Comparison of ENCODE assay signal across 23 cellular contexts in genomic region chr19:4692275-4693077, GRCh38. TPM values are rescaled to one million over a fixed set of nuclear protein-coding genes. Genes with fewer than 3 reads are reported as not detected.
DNase-seq lines count a peak whose midpoint lies in the region; TF ChIP-seq lines count a peak whose summit lies in the region.
"Had no signal": no experiment of that assay in that cellular context is flagged by ENCODE, and none has a peak within 500 bp of the region (broad histone marks: within the 10 kb centered on the region; RNA-seq: fewer than 3 reads in every experiment).

No MANE protein-coding gene starts in this region.

- in situ Hi-C loops in G401 (cut with HindIII; ENCODE audit: low sequenced_read_pairs), result no loop called here

- H3K4me1 ChIP-seq in skeletal muscle tissue (ENCODE audit: control insufficient read depth in 3 of 3, insufficient read depth in 3 of 3, low read length in 3 of 3) (peaks cover 42 to 57% (median 45%) of the 10 kb centered on the region in 3 donors), MM.1S (ENCODE audit: low read length) (no peaks in the 10 kb centered on the region)
- H3K4me1 ChIP-seq: transverse colon had no signal

- H3K27ac Mint-ChIP-seq in CD14-positive monocyte, result peak overlapping the region in 3 of 7 donors; percentile 21 to 51 (median 47)
- H3K27ac Mint-ChIP-seq: activated naive CD8-positive, alpha-beta T cell treated with anti-CD3 and anti-CD28 coated beads, Interleukin-2, amount 10 ng/mL, durations not matched to agents 7 days and 5 days had no signal

- no peaks in the 10 kb centered on the region for H3K9me3 Mint-ChIP-seq in CD14-positive monocyte
- H3K9me3 Mint-ChIP-seq: activated naive CD8-positive, alpha-beta T cell treated with anti-CD3 and anti-CD28 coated beads, Interleukin-2, amount 10 ng/mL, durations not matched to agents 7 days and 5 days; effector memory CD8-positive, alpha-beta T cell had no signal

- H2AFZ ChIP-seq in MM.1S (ENCODE audit: low read length), result no peak overlapping the region

- H3K36me3 Mint-ChIP-seq in CD14-positive monocyte, result peaks cover 75 to 96% of the 10 kb centered on the region in 2 donors

- H3K27me3 Mint-ChIP-seq in CD14-positive monocyte (ENCODE audit: low read depth in 3 of 3), result peaks cover 0 to 3% (median 0%) of the 10 kb centered on the region in 3 donors
- H3K27me3 Mint-ChIP-seq: activated naive CD8-positive, alpha-beta T cell treated with anti-CD3 and anti-CD28 coated beads, Interleukin-2, amount 10 ng/mL, durations not matched to agents 7 days and 5 days; effector memory CD8-positive, alpha-beta T cell had no signal

- H3K9me3 ChIP-seq in skeletal muscle tissue (ENCODE audit: control insufficient read depth in 3 of 3, low read length in 3 of 3), result no peaks in the 10 kb centered on the region
- no peaks in the 10 kb centered on the region for H3K9me3 ChIP-seq in MM.1S (replicated peaks; ENCODE audit: insufficient read depth, low read length)
- H3K9me3 ChIP-seq: transverse colon had no signal

- H3K27ac ChIP-seq in epithelial cell of prostate (peak overlapping the region; percentile 95), skeletal muscle tissue (ENCODE audit: low read depth, low read length) (peak overlapping the region; percentile 98), MM.1S (ENCODE audit: low read length) (no peak overlapping the region)
- H3K27ac ChIP-seq: HL-60 had no signal

- H3K4me2 ChIP-seq in MM.1S (ENCODE audit: low read depth, low read length), result no peak overlapping the region

- intact Hi-C loops in CD14-positive monocyte (cut with micrococcal nuclease), result no loop called here

- DNase-seq in G401 (ENCODE audit: low spot score), result peak; percentile 44
- DNase-seq in NCI-H1694 treated with DMSO at 0.1 percent for 48 hours (lab: John Stamatoyannopoulos, UW), result peak; percentile 68
- no peak for DNase-seq in epithelial cell of prostate (ENCODE audit: low read depth, low spot score)
- no peak for DNase-seq in MM.1S
- no peak for DNase-seq in CD14-positive monocyte (ENCODE audit: low spot score)
- no peak for DNase-seq in cortex of kidney (lab: John Stamatoyannopoulos, UW)
- DNase-seq: activated CD4-positive, alpha-beta T cell treated with anti-CD3 and anti-CD28 coated beads for 4 hours; activated naive CD8-positive, alpha-beta T cell treated with anti-CD3 and anti-CD28 coated beads, Interleukin-2, amount 10 ng/mL, durations not matched to agents 7 days and 5 days; AML-193; COR-L47; effector memory CD8-positive, alpha-beta T cell; HFFc6; left cardiac atrium; NCI-H1930; NCI-H510A; posterior cingulate gyrus; Right ventricle myocardium superior; small intestine; stimulated activated CD4-positive, alpha-beta T cell treated with anti-CD3 and anti-CD28 coated beads, Interleukin-2, amount 100 ng/mL, for 48 hours; stimulated activated naive CD8-positive, alpha-beta T cell treated with anti-CD3 and anti-CD28 coated beads, Interleukin-15, Interleukin-2, amounts not matched to agents 100 U/mL and 50 U/mL, for 24 hours; transverse colon had no signal

- H3K4me3 Mint-ChIP-seq in CD14-positive monocyte, result no peak overlapping the region
- H3K4me3 Mint-ChIP-seq: activated naive CD8-positive, alpha-beta T cell treated with anti-CD3 and anti-CD28 coated beads, Interleukin-2, amount 10 ng/mL, durations not matched to agents 7 days and 5 days; effector memory CD8-positive, alpha-beta T cell; HFFc6 had no signal

- TF ChIP-seq CTCF in MM.1S (IDR thresholded peaks at IDR 0.05; ENCODE audit: low read length) (no peak), CD14-positive monocyte (IDR thresholded peaks at IDR 0.05) (no peak)

- H3K9ac ChIP-seq in skeletal muscle tissue (ENCODE audit: low read depth in 1 of 3, low read length in 3 of 3) (peak overlapping the region; percentile 34 to 70 (median 43)), MM.1S (ENCODE audit: low read length) (no peak overlapping the region)

- no peaks in the 10 kb centered on the region for H3K79me2 ChIP-seq in MM.1S (ENCODE audit: low read length)

- H4K20me1 ChIP-seq in MM.1S (ENCODE audit: insufficient read depth, low read length), result no peaks in the 10 kb centered on the region

- H3K4me3 ChIP-seq in skeletal muscle tissue (ENCODE audit: low read length in 3 of 3), result peak overlapping the region in 1 of 3 donors; percentile 32
- no peak overlapping the region for H3K4me3 ChIP-seq in MM.1S (ENCODE audit: low read length)
- H3K4me3 ChIP-seq: transverse colon had no signal

- H3F3A ChIP-seq in MM.1S (ENCODE audit: insufficient read depth, low read length), result no peaks in the 10 kb centered on the region

- no peaks in the 10 kb centered on the region for H3K27me3 ChIP-seq in skeletal muscle tissue (ENCODE audit: control insufficient read depth in 3 of 3, insufficient read depth in 3 of 3, low read length in 3 of 3)
- H3K27me3 ChIP-seq in MM.1S (replicated peaks; ENCODE audit: insufficient read depth, low read length), result no peaks in the 10 kb centered on the region
- H3K27me3 ChIP-seq: transverse colon had no signal

- peaks cover 8% of the 10 kb centered on the region for H3K4me1 Mint-ChIP-seq in CD14-positive monocyte
- H3K4me1 Mint-ChIP-seq: activated naive CD8-positive, alpha-beta T cell treated with anti-CD3 and anti-CD28 coated beads, Interleukin-2, amount 10 ng/mL, durations not matched to agents 7 days and 5 days had no signal

- peaks cover 51 to 62% (median 60%) of the 10 kb centered on the region in 3 donors for H3K36me3 ChIP-seq in skeletal muscle tissue (ENCODE audit: control insufficient read depth in 3 of 3, insufficient read depth in 3 of 3, low read length in 3 of 3)
- H3K36me3 ChIP-seq in MM.1S (replicated peaks; ENCODE audit: insufficient read depth, low read length), result no peaks in the 10 kb centered on the region

- H3K9me2 ChIP-seq in MM.1S (replicated peaks; ENCODE audit: insufficient read depth, low read length), result no peaks in the 10 kb centered on the region

RNA-seq across cellular contexts. Expression of gene MYDGF, which starts 22.3 kb away (rescaled TPM):
- 182 and 187 TPM in 2 replicates for total RNA-seq in G401 (2014; rRNA removed; shearing (Covaris generic))
- 44.4 TPM for total RNA-seq in skeletal muscle tissue
- polyA plus RNA-seq in CD14-positive monocyte, result 100 to 1,000 TPM; 160 to 165 TPM

RNA-seq across cellular contexts. Expression of gene DPP9, which starts 31.2 kb away (rescaled TPM):
- 20.4 and 22.5 TPM in 2 replicates for total RNA-seq in G401 (2014; rRNA removed; shearing (Covaris generic))
- total RNA-seq in skeletal muscle tissue, result 16.2 TPM
- 10 to 100 TPM; 12.6 to 13.9 TPM for polyA plus RNA-seq in CD14-positive monocyte

RNA-seq across cellular contexts. Expression of gene TNFAIP8L1, which starts 53.2 kb away (rescaled TPM):
- total RNA-seq in G401 (2014; rRNA removed; shearing (Covaris generic)), result 5.7 and 6.6 TPM in 2 replicates
- total RNA-seq in skeletal muscle tissue, result 5.7 TPM
- polyA plus RNA-seq in CD14-positive monocyte, result 1 to 10 TPM; 1.8 to 3.9 TPM

Comparison
In these comparisons a context has a peak if more than half of its experiments do, and no peak if none do; other contexts are left out.
1. DNase-seq: peak in G401 (single experiment) and NCI-H1694 treated with DMSO at 0.1 percent for 48 hours (single experiment); none in epithelial cell of prostate (single experiment), MM.1S (single experiment), CD14-positive monocyte (single experiment) and cortex of kidney (single experiment).